In the genomic region with DNA sequence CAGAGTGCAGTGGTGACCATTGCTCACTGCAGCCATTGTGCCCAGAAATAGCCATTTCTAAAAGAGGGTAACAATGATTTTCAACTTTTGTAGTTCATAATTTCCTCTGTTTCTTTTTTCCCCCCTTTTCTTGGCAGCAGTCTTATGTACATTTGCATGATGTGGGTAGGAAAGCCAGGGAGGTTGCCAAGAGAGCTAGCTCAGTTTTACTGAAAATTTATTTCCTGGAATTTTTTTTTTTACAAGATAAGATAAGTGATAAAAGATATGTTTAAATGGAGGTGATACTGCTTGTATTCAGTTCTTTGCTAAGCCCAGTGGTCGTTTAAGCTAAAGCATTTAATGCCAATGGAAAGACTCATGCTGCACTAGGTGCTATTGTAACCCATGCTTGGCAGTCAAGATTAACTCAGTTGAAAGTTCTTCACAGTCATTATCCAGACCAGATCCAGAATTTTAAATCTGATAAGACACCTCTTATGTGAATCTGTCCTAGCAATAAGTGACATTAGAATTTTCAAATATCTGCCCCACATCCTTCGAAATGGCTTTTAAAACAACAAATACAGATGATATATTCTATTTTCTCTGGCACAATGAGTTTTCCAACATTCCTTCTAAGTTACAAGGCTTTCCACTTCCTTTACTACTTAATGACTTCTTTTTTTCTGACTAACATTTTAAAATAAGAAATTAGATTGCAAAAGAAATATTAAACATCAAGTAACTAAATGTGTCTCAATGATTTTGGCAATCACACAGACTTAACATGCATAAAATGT, we compare ENCODE assay signal across 2 cellular contexts.
TF ChIP-seq lines count a peak whose summit lies in the region.

No MANE protein-coding gene starts in this region.

TF ChIP-seq in A549, 52 proteins besides CTCF, POLR2A, EP300 and RAD21 (continued from another document):
- TF ChIP-seq ESRRA (IDR thresholded peaks at IDR 0.05; ENCODE audit: borderline replicate concordance, low read length), result no peak
- TF ChIP-seq ZFP36 (IDR thresholded peaks at IDR 0.05; ENCODE audit: borderline replicate concordance, partially characterized antibody), result no peak
- no peak for TF ChIP-seq CHD2 (IDR thresholded peaks at IDR 0.05; ENCODE audit: low read length, partially characterized antibody)
- TF ChIP-seq REST (IDR thresholded peaks at IDR 0.05), result no peak
- TF ChIP-seq HES2 (IDR thresholded peaks at IDR 0.05), result no peak
- no peak for TF ChIP-seq TP53 (CRISPR knock-in tag; IDR thresholded peaks at IDR 0.05)
- no peak for TF ChIP-seq EHF (CRISPR knock-in tag; IDR thresholded peaks at IDR 0.05)
- TF ChIP-seq FOSL2 (IDR thresholded peaks at IDR 0.05), result no peak
- no peak for TF ChIP-seq FOSL2 (CRISPR knock-in tag; IDR thresholded peaks at IDR 0.05)
- TF ChIP-seq KDM5A (IDR thresholded peaks at IDR 0.05), result no peak
- TF ChIP-seq, protein P1, sequence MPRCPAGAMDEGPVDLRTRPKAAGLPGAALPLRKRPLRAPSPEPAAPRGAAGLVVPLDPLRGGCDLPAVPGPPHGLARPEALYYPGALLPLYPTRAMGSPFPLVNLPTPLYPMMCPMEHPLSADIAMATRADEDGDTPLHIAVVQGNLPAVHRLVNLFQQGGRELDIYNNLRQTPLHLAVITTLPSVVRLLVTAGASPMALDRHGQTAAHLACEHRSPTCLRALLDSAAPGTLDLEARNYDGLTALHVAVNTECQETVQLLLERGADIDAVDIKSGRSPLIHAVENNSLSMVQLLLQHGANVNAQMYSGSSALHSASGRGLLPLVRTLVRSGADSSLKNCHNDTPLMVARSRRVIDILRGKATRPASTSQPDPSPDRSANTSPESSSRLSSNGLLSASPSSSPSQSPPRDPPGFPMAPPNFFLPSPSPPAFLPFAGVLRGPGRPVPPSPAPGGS (IDR thresholded peaks at IDR 0.05), result no peak
- TF ChIP-seq GATA3 (IDR thresholded peaks at IDR 0.05; ENCODE audit: borderline replicate concordance), result no peak
- TF ChIP-seq PBX3 (IDR thresholded peaks at IDR 0.05), result no peak
- no peak for TF ChIP-seq FOSB (CRISPR knock-in tag; IDR thresholded peaks at IDR 0.05)
- no peak for TF ChIP-seq EHMT2 (IDR thresholded peaks at IDR 0.05; ENCODE audit: low read depth)

TF ChIP-seq in IMR-90, 13 proteins besides CTCF, POLR2A, EP300 and RAD21:
- TF ChIP-seq MAZ (IDR thresholded peaks at IDR 0.05; ENCODE audit: borderline replicate concordance, low read depth, low read length) (no peak), CEBPB (IDR thresholded peaks at IDR 0.05; ENCODE audit: low read depth, low read length) (peak; percentile 71; the same call in 1 of the 2 replicates)
